In genomic region chr10:3764626-3765375, GRCh38 we compare ENCODE assay signal across 9 cellular contexts. TPM values are rescaled to one million over a fixed set of nuclear protein-coding genes. Genes with fewer than 3 reads are reported as not detected.
DNase-seq lines count a peak whose midpoint lies in the region; ATAC-seq, FAIRE-seq and TF ChIP-seq lines count a peak whose summit lies in the region.
"Had no signal": no experiment of that assay in that cellular context is flagged by ENCODE, and none has a peak within 500 bp of the region (broad histone marks: within the 10 kb centered on the region; RNA-seq: fewer than 3 reads in every experiment).

No MANE protein-coding gene starts in this region.

- intact Hi-C loops in HepG2 (cut with micrococcal nuclease; ENCODE audit: unreplicated experiment), result loop anchor here (2.0 kb wide), 1 partner anchor 16 kb away; no protein-coding TSS in a partner anchor

- CTCF ChIA-PET in HepG2 (lab: Yijun Ruan, JAX; ENCODE audit: low intra/inter-chr PET ratio, low total read pairs), result no interaction called here

- DNase-seq in CD1c-positive myeloid dendritic cell (ENCODE audit: extremely low spot score) (peak; percentile 44), M059J (ENCODE audit: low read depth) (peak; percentile 41), HepG2 (ENCODE audit: low spot score) (no peak), iPS-NIHi7 (ENCODE audit: extremely low spot score) (no peak), NCI-H524 (lab: John Stamatoyannopoulos, UW) (no peak), middle frontal gyrus (ENCODE audit: extremely low spot score, low spot score) (no peak)
- DNase-seq in activated CD8-positive, alpha-beta memory T cell treated with anti-CD3 and anti-CD28 coated beads for 24 hours, result peak; percentile 73
- DNase-seq: brain microvascular endothelial cell had no signal

- ATAC-seq in HepG2, result peak; percentile 75
- ATAC-seq in GM21717 (IDR thresholded peaks at IDR 0.05; ENCODE audit: unreplicated experiment), result no peak

- FAIRE-seq in HepG2 (lab: Jason Lieb, UNC), result peak; percentile 68

- TF ChIP-seq EP300 in HepG2 (IDR thresholded peaks at IDR 0.05; ENCODE audit: low read depth in 2 of 2, low read length in 2 of 2) (peak in 1 of 2 experiments; percentile 35; a peak in 1 of 4 replicates), HepG2 (CRISPR knock-in tag; IDR thresholded peaks at IDR 0.05; ENCODE audit: borderline replicate concordance) (no peak)

- H3K4me2 ChIP-seq in HepG2 (ENCODE audit: low read depth, low read length), result peak overlapping the region; percentile 82

- H4K20me1 ChIP-seq in HepG2 (ENCODE audit: insufficient read depth, low read length), result no peaks in the 10 kb centered on the region

- WGBS in HepG2 (ENCODE audit: low lambda C conversion rate), result 7% methylated on average over 11 of the region's 11 CpGs

- H2AFZ ChIP-seq in HepG2 (ENCODE audit: low read length), result no peak overlapping the region

- H3K9me3 ChIP-seq in HepG2 (ENCODE audit: low read length), result no peaks in the 10 kb centered on the region

- no peaks in the 10 kb centered on the region for H3K36me3 ChIP-seq in HepG2 (replicated peaks in 1 of 2; ENCODE audit: control insufficient read depth in 1 of 2, insufficient read depth in 2 of 2, low read length in 2 of 2)
- H3K36me3 ChIP-seq: brain microvascular endothelial cell had no signal

- no peak for TF ChIP-seq RAD21 in HepG2 (CRISPR knock-in tag; IDR thresholded peaks at IDR 0.05)

- no peak for TF ChIP-seq POLR2A in HepG2 (IDR thresholded peaks at IDR 0.05; ENCODE audit: insufficient read depth in 1 of 2, low read depth in 2 of 2, low read length in 2 of 2)

- POLR2A ChIA-PET in HepG2 (lab: Yijun Ruan, JAX), result interaction anchor here (1.3 to 4.2 kb wide), 8 partner anchors 10 to 125 kb away, joined by 3 to 51 read pairs (median 4); partner anchors contain the start of gene KLF6

- no peak for TF ChIP-seq CTCF in HepG2 (CRISPR knock-in tag; IDR thresholded peaks at IDR 0.05)

- H3K79me2 ChIP-seq in HepG2 (ENCODE audit: insufficient read depth, low read length), result no peaks in the 10 kb centered on the region

- H3K27ac ChIP-seq in HepG2 (ENCODE audit: extremely low read length, insufficient read depth, low read length), result peak overlapping the region; percentile 60
- H3K27ac ChIP-seq: brain microvascular endothelial cell had no signal

- BruUV-seq in HepG2 (replicated peaks; lab: Mats Ljungman, UMichigan), result no TSS peak

- H3K4me3 ChIP-seq in HepG2 (replicated peaks in 1 of 3; ENCODE audit: insufficient read depth in 1 of 3, low read depth in 2 of 3, low read length in 3 of 3), result peak overlapping the region; percentile 20 to 50 (median 22); a peak in 5 of 6 replicates

- H3K27me3 ChIP-seq in HepG2 (ENCODE audit: control insufficient read depth in 1 of 2, insufficient read depth in 2 of 2, low read length in 2 of 2), result peaks cover 0 to 6% of the 10 kb centered on the region in 2 experiments; a peak in 1 of 5 replicates
- H3K27me3 ChIP-seq: brain microvascular endothelial cell had no signal

- in situ Hi-C loops in HepG2 (cut with HindIII; ENCODE audit: extremely low pct_ligation_motif_present, low pct_unique_long_range_greater_than_20kb), result loop anchor here (25.0 kb wide), 1 partner anchor 528 kb away; no protein-coding TSS in a partner anchor

- H3K4me1 ChIP-seq in HepG2 (ENCODE audit: insufficient read depth, low read length), result peaks cover 71% of the 10 kb centered on the region

- peak overlapping the region; percentile 35 for H3K9ac ChIP-seq in HepG2 (ENCODE audit: insufficient read depth, low read depth, low read length)

TF ChIP-seq in HepG2, 621 proteins besides CTCF, POLR2A, EP300 and RAD21 (continues in another document):
- TF ChIP-seq WIZ (CRISPR knock-in tag; IDR thresholded peaks at IDR 0.05) (no peak), LRRFIP1 (CRISPR knock-in tag; conservative IDR thresholded peaks at IDR 0.05) (no peak), HNF1A (IDR thresholded peaks at IDR 0.05; ENCODE audit: low read depth) (no peak), HNF1A (CRISPR knock-in tag; IDR thresholded peaks at IDR 0.05; ENCODE audit: borderline replicate concordance) (no peak), SMARCC2 (IDR thresholded peaks at IDR 0.05) (no peak), SPEN (CRISPR knock-in tag; IDR thresholded peaks at IDR 0.05; ENCODE audit: low read depth) (peak; percentile 49; the same call in 1 of the 2 replicates), FOXA1 (IDR thresholded peaks at IDR 0.05) (no peak), FOXA1 (CRISPR knock-in tag; IDR thresholded peaks at IDR 0.05) (no peak), SOX5 (CRISPR knock-in tag; IDR thresholded peaks at IDR 0.05; ENCODE audit: borderline replicate concordance) (peak; percentile 51; the same call in 1 of the 2 replicates), ZC3H4 (CRISPR knock-in tag; IDR thresholded peaks at IDR 0.05; ENCODE audit: borderline replicate concordance) (no peak), ZNF792 (CRISPR knock-in tag; IDR thresholded peaks at IDR 0.05) (no peak), ZNF441 (CRISPR knock-in tag; IDR thresholded peaks at IDR 0.05; ENCODE audit: borderline replicate concordance) (no peak)

RNA-seq across cellular contexts. Expression of gene KLF6, which starts 20.2 kb away (rescaled TPM):
- 4.8 and 9.9 TPM in 2 replicates for total RNA-seq in M059J (2014; rRNA removed; shearing (Covaris generic))
- 13.5 and 27.0 TPM in 2 replicates for total RNA-seq in HepG2 (2016; rRNA removed; fragmentation: Illumina TruSeq; extraction: Trizol)
- 17.4 and 21.1 TPM in 2 replicates for total RNA-seq in HepG2 (2016; cell fraction: cytosol; rRNA removed; fragmentation: Illumina TruSeq; extraction: Trizol; ENCODE audit: low read depth)
- total RNA-seq in HepG2 (2016; cell fraction: insoluble cytoplasmic fraction; rRNA removed; fragmentation: Illumina TruSeq; extraction: Trizol), result 13.7 and 28.9 TPM in 2 replicates
- total RNA-seq in HepG2 (2016; cell fraction: membrane; rRNA removed; fragmentation: Illumina TruSeq; extraction: Trizol), result 23.0 and 29.0 TPM in 2 replicates
- total RNA-seq in HepG2 (2016; cell fraction: nucleus; rRNA removed; fragmentation: Illumina TruSeq; extraction: Trizol), result 106 and 113 TPM in 2 replicates
- 71.9 and 75.4 TPM in 2 replicates for polyA plus RNA-seq in HepG2 (2011; rRNA removed)
- 35.6 and 36.3 TPM in 2 replicates for polyA plus RNA-seq in HepG2 (2011; cell fraction: cytosol; rRNA removed)
- polyA plus RNA-seq in HepG2 (2011; cell fraction: nucleus; rRNA removed), result 201 and 233 TPM in 2 replicates
- polyA plus RNA-seq in HepG2 (2012), result 28.6 and 64.6 TPM in 2 replicates
- polyA plus RNA-seq in HepG2 (2016; cell fraction: cytosol; fragmentation: Illumina TruSeq; extraction: Trizol; ENCODE audit: low read depth), result 2.8 and 3.6 TPM in 2 replicates
- polyA plus RNA-seq in HepG2 (2016; cell fraction: insoluble cytoplasmic fraction; fragmentation: Illumina TruSeq; extraction: Trizol; ENCODE audit: low read depth), result 25.4 and 29.8 TPM in 2 replicates
- 11.0 and 14.7 TPM in 2 replicates for polyA plus RNA-seq in HepG2 (2016; cell fraction: membrane; fragmentation: Illumina TruSeq; extraction: Trizol; ENCODE audit: low read depth)
- 165 and 176 TPM in 2 replicates for polyA plus RNA-seq in HepG2 (2016; cell fraction: nucleus; fragmentation: Illumina TruSeq; extraction: Trizol; ENCODE audit: insufficient read depth, low read depth)
- polyA minus RNA-seq in HepG2 (2011; rRNA and poly(A)+ RNA removed; ENCODE audit: low replicate concordance), result 46.3 and 318 TPM in 2 replicates
- 50.8 and 67.4 TPM in 2 replicates for polyA minus RNA-seq in HepG2 (2011; cell fraction: cytosol; rRNA and poly(A)+ RNA removed)
- 544 and 615 TPM in 2 replicates for polyA minus RNA-seq in HepG2 (2011; cell fraction: nucleus; rRNA and poly(A)+ RNA removed)

Comparison
In these comparisons a context has a peak if more than half of its experiments do, and no peak if none do; other contexts are left out.
1. DNase-seq: peak in CD1c-positive myeloid dendritic cell (single experiment), M059J (single experiment) and activated CD8-positive, alpha-beta memory T cell treated with anti-CD3 and anti-CD28 coated beads for 24 hours (single experiment); none in HepG2 (single experiment), iPS-NIHi7 (single experiment), NCI-H524 (0 of 2) and middle frontal gyrus (single experiment).